1 cellular context compared by ENCODE assay signal in the genomic region with DNA sequence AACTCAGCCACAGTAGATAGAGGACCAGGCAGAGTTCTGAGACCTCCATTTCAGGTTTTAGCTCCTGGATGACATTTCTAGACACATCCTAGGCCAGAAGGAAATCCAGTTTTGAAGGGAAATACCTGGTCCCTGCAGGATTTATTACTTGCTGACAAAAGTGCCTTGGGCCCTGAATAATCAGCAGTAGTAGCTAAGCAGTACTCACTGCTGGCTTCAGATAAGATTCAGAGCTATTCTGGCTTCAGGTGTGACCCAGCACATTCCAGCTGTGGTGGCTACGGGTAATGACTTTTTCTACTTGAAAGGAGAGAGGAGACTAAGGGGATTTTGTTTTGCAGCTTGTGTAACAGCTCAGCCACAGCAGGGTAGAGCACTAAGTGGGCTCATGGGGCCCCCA.
TF ChIP-seq lines count a peak whose summit lies in the region.

No MANE protein-coding gene starts in this region.

TF ChIP-seq in K562, 482 proteins besides CTCF, POLR2A, EP300 and RAD21 (continued from another document and continues in another):
- TF ChIP-seq, protein P1, sequence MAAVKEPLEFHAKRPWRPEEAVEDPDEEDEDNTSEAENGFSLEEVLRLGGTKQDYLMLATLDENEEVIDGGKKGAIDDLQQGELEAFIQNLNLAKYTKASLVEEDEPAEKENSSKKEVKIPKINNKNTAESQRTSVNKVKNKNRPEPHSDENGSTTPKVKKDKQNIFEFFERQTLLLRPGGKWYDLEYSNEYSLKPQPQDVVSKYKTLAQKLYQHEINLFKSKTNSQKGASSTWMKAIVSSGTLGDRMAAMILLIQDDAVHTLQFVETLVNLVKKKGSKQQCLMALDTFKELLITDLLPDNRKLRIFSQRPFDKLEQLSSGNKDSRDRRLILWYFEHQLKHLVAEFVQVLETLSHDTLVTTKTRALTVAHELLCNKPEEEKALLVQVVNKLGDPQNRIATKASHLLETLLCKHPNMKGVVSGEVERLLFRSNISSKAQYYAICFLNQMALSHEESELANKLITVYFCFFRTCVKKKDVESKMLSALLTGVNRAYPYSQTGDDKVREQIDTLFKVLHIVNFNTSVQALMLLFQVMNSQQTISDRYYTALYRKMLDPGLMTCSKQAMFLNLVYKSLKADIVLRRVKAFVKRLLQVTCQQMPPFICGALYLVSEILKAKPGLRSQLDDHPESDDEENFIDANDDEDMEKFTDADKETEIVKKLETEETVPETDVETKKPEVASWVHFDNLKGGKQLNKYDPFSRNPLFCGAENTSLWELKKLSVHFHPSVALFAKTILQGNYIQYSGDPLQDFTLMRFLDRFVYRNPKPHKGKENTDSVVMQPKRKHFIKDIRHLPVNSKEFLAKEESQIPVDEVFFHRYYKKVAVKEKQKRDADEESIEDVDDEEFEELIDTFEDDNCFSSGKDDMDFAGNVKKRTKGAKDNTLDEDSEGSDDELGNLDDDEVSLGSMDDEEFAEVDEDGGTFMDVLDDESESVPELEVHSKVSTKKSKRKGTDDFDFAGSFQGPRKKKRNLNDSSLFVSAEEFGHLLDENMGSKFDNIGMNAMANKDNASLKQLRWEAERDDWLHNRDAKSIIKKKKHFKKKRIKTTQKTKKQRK (IDR thresholded peaks at IDR 0.05; ENCODE audit: borderline replicate concordance, low read depth, low read length), result no peak
- TF ChIP-seq NBN (IDR thresholded peaks at IDR 0.05; ENCODE audit: low read depth), result peak; percentile 74; the same call in 1 of the 2 replicates
- no peak for TF ChIP-seq YBX1 (IDR thresholded peaks at IDR 0.05)
- no peak for TF ChIP-seq ZNF121 (CRISPR knock-in tag; conservative IDR thresholded peaks at IDR 0.05)
- peak; percentile 53; the same call in 1 of the 2 replicates for TF ChIP-seq CREM (IDR thresholded peaks at IDR 0.05; ENCODE audit: low read depth)
- TF ChIP-seq NFATC3 (IDR thresholded peaks at IDR 0.05), result 0 out of 2 replicates have a peak, but pooled peaks have one; percentile 52
- TF ChIP-seq, protein P2, sequence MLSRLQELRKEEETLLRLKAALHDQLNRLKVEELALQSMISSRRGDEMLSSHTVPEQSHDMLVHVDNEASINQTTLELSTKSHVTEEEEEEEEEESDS (CRISPR knock-in tag; IDR thresholded peaks at IDR 0.05), result no peak
- TF ChIP-seq BRCA1 (IDR thresholded peaks at IDR 0.05), result no peak
- no peak for TF ChIP-seq BRCA1 (CRISPR knock-in tag; IDR thresholded peaks at IDR 0.05)
- TF ChIP-seq PHF20 (IDR thresholded peaks at IDR 0.05; ENCODE audit: partially characterized antibody), result no peak
- TF ChIP-seq SIX5 (IDR thresholded peaks at IDR 0.05; ENCODE audit: borderline replicate concordance in 1 of 2, insufficient read depth in 1 of 2, low read depth in 1 of 2, low read length in 2 of 2), result no peak
- no peak for TF ChIP-seq ZNF282 (CRISPR knock-in tag; IDR thresholded peaks at IDR 0.05)
- TF ChIP-seq MCM3 (IDR thresholded peaks at IDR 0.05), result no peak
- TF ChIP-seq HCFC1 (IDR thresholded peaks at IDR 0.05; ENCODE audit: low read depth, low read length), result no peak
- TF ChIP-seq ESRRB (CRISPR knock-in tag; IDR thresholded peaks at IDR 0.05; ENCODE audit: borderline replicate concordance), result no peak
- no peak for TF ChIP-seq PCBP2 (IDR thresholded peaks at IDR 0.05; ENCODE audit: low read depth, low read length, poor library complexity, severe bottlenecking)
- TF ChIP-seq, protein P3, sequence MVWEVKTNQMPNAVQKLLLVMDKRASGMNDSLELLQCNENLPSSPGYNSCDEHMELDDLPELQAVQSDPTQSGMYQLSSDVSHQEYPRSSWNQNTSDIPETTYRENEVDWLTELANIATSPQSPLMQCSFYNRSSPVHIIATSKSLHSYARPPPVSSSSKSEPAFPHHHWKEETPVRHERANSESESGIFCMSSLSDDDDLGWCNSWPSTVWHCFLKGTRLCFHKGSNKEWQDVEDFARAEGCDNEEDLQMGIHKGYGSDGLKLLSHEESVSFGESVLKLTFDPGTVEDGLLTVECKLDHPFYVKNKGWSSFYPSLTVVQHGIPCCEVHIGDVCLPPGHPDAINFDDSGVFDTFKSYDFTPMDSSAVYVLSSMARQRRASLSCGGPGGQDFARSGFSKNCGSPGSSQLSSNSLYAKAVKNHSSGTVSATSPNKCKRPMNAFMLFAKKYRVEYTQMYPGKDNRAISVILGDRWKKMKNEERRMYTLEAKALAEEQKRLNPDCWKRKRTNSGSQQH (CRISPR knock-in tag; IDR thresholded peaks at IDR 0.05), result no peak
- TF ChIP-seq CBX2 (IDR thresholded peaks at IDR 0.05; ENCODE audit: insufficient read depth, low read length, poor library complexity, severe bottlenecking), result no peak
- TF ChIP-seq, protein P4, sequence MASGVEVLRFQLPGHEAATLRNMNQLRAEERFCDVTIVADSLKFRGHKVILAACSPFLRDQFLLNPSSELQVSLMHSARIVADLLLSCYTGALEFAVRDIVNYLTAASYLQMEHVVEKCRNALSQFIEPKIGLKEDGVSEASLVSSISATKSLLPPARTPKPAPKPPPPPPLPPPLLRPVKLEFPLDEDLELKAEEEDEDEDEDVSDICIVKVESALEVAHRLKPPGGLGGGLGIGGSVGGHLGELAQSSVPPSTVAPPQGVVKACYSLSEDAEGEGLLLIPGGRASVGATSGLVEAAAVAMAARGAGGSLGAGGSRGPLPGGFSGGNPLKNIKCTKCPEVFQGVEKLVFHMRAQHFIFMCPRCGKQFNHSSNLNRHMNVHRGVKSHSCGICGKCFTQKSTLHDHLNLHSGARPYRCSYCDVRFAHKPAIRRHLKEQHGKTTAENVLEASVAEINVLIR (CRISPR knock-in tag; IDR thresholded peaks at IDR 0.05), result no peak
- no peak for TF ChIP-seq ZNF830 (CRISPR knock-in tag; IDR thresholded peaks at IDR 0.05)
- no peak for TF ChIP-seq FIP1L1 (IDR thresholded peaks at IDR 0.05; ENCODE audit: low read depth, low read length, poor library complexity, severe bottlenecking)
- TF ChIP-seq, protein P5, sequence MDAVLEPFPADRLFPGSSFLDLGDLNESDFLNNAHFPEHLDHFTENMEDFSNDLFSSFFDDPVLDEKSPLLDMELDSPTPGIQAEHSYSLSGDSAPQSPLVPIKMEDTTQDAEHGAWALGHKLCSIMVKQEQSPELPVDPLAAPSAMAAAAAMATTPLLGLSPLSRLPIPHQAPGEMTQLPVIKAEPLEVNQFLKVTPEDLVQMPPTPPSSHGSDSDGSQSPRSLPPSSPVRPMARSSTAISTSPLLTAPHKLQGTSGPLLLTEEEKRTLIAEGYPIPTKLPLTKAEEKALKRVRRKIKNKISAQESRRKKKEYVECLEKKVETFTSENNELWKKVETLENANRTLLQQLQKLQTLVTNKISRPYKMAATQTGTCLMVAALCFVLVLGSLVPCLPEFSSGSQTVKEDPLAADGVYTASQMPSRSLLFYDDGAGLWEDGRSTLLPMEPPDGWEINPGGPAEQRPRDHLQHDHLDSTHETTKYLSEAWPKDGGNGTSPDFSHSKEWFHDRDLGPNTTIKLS (IDR thresholded peaks at IDR 0.05; ENCODE audit: borderline replicate concordance, low read depth), result no peak
- peak; percentile 81; the same call in 1 of the 2 replicates for TF ChIP-seq PHB2 (IDR thresholded peaks at IDR 0.05; ENCODE audit: low read depth)
- TF ChIP-seq SRF (CRISPR knock-in tag; IDR thresholded peaks at IDR 0.05), result no peak
- no peak for TF ChIP-seq ARID2 (IDR thresholded peaks at IDR 0.05)
- TF ChIP-seq, protein P6, sequence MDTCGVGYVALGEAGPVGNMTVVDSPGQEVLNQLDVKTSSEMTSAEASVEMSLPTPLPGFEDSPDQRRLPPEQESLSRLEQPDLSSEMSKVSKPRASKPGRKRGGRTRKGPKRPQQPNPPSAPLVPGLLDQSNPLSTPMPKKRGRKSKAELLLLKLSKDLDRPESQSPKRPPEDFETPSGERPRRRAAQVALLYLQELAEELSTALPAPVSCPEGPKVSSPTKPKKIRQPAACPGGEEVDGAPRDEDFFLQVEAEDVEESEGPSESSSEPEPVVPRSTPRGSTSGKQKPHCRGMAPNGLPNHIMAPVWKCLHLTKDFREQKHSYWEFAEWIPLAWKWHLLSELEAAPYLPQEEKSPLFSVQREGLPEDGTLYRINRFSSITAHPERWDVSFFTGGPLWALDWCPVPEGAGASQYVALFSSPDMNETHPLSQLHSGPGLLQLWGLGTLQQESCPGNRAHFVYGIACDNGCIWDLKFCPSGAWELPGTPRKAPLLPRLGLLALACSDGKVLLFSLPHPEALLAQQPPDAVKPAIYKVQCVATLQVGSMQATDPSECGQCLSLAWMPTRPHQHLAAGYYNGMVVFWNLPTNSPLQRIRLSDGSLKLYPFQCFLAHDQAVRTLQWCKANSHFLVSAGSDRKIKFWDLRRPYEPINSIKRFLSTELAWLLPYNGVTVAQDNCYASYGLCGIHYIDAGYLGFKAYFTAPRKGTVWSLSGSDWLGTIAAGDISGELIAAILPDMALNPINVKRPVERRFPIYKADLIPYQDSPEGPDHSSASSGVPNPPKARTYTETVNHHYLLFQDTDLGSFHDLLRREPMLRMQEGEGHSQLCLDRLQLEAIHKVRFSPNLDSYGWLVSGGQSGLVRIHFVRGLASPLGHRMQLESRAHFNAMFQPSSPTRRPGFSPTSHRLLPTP (IDR thresholded peaks at IDR 0.05; ENCODE audit: borderline replicate concordance, extremely low read depth, insufficient read length), result no peak
- no peak for TF ChIP-seq TAF9B (IDR thresholded peaks at IDR 0.05; ENCODE audit: partially characterized antibody)
- no peak for TF ChIP-seq BRF1 (IDR thresholded peaks at IDR 0.05; ENCODE audit: borderline replicate concordance, extremely low read depth, insufficient read length)
- TF ChIP-seq, protein P7, sequence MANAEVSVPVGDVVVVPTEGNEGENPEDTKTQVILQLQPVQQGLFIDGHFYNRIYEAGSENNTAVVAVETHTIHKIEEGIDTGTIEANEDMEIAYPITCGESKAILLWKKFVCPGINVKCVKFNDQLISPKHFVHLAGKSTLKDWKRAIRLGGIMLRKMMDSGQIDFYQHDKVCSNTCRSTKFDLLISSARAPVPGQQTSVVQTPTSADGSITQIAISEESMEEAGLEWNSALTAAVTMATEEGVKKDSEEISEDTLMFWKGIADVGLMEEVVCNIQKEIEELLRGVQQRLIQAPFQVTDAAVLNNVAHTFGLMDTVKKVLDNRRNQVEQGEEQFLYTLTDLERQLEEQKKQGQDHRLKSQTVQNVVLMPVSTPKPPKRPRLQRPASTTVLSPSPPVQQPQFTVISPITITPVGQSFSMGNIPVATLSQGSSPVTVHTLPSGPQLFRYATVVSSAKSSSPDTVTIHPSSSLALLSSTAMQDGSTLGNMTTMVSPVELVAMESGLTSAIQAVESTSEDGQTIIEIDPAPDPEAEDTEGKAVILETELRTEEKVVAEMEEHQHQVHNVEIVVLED (CRISPR knock-in tag; IDR thresholded peaks at IDR 0.05), result no peak
- TF ChIP-seq PTTG1 (tag; IDR thresholded peaks at IDR 0.05; ENCODE audit: low read depth), result no peak
- peak; percentile 98 for TF ChIP-seq DPF2 (IDR thresholded peaks at IDR 0.05)
- TF ChIP-seq PRMT5 (CRISPR knock-in tag; IDR thresholded peaks at IDR 0.05), result no peak
- TF ChIP-seq MYC (IDR thresholded peaks at IDR 0.05; ENCODE audit: low read depth, low read length), result no peak
- TF ChIP-seq MYC (CRISPR knock-in tag; IDR thresholded peaks at IDR 0.05; ENCODE audit: borderline replicate concordance, low read depth), result no peak
- TF ChIP-seq ZNF217 (CRISPR knock-in tag; IDR thresholded peaks at IDR 0.05), result no peak
- no peak for TF ChIP-seq RHOXF2B (CRISPR knock-in tag; conservative IDR thresholded peaks at IDR 0.05)
- no peak for TF ChIP-seq NCOA6 (IDR thresholded peaks at IDR 0.05)
- TF ChIP-seq, protein P8, sequence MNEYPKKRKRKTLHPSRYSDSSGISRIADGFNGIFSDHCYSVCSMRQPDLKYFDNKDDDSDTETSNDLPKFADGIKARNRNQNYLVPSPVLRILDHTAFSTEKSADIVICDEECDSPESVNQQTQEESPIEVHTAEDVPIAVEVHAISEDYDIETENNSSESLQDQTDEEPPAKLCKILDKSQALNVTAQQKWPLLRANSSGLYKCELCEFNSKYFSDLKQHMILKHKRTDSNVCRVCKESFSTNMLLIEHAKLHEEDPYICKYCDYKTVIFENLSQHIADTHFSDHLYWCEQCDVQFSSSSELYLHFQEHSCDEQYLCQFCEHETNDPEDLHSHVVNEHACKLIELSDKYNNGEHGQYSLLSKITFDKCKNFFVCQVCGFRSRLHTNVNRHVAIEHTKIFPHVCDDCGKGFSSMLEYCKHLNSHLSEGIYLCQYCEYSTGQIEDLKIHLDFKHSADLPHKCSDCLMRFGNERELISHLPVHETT (CRISPR knock-in tag; conservative IDR thresholded peaks at IDR 0.05 in 1 of 2, IDR thresholded peaks at IDR 0.05 in 1 of 2), result 0 out of 4 replicates have a peak, but pooled peaks of 1 of the 2 experiments have one; percentile 66
- TF ChIP-seq GATAD2B (IDR thresholded peaks at IDR 0.05; ENCODE audit: borderline replicate concordance), result no peak; the same call in 1 of the 2 replicates
- TF ChIP-seq ZFP36 (IDR thresholded peaks at IDR 0.05; ENCODE audit: low read depth, low read length, partially characterized antibody), result no peak
- TF ChIP-seq, protein P9, sequence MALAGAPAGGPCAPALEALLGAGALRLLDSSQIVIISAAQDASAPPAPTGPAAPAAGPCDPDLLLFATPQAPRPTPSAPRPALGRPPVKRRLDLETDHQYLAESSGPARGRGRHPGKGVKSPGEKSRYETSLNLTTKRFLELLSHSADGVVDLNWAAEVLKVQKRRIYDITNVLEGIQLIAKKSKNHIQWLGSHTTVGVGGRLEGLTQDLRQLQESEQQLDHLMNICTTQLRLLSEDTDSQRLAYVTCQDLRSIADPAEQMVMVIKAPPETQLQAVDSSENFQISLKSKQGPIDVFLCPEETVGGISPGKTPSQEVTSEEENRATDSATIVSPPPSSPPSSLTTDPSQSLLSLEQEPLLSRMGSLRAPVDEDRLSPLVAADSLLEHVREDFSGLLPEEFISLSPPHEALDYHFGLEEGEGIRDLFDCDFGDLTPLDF (CRISPR knock-in tag; IDR thresholded peaks at IDR 0.05), result no peak
- TF ChIP-seq PRPF4 (IDR thresholded peaks at IDR 0.05; ENCODE audit: insufficient read depth, low read depth, low read length, poor library complexity, severe bottlenecking), result no peak
- TF ChIP-seq ZNF668 (CRISPR knock-in tag; IDR thresholded peaks at IDR 0.05), result no peak
- no peak for TF ChIP-seq HDGF (IDR thresholded peaks at IDR 0.05)
- TF ChIP-seq, protein P10, sequence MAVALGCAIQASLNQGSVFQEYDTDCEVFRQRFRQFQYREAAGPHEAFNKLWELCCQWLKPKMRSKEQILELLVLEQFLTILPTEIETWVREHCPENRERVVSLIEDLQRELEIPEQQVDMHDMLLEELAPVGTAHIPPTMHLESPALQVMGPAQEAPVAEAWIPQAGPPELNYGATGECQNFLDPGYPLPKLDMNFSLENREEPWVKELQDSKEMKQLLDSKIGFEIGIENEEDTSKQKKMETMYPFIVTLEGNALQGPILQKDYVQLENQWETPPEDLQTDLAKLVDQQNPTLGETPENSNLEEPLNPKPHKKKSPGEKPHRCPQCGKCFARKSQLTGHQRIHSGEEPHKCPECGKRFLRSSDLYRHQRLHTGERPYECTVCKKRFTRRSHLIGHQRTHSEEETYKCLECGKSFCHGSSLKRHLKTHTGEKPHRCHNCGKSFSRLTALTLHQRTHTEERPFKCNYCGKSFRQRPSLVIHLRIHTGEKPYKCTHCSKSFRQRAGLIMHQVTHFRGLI (CRISPR knock-in tag; IDR thresholded peaks at IDR 0.05), result no peak
- 0 out of 2 replicates have a peak, but pooled peaks have one; percentile 47 for TF ChIP-seq ZNF175 (CRISPR knock-in tag; IDR thresholded peaks at IDR 0.05; ENCODE audit: low read depth)
- TF ChIP-seq ZNF23 (CRISPR knock-in tag; IDR thresholded peaks at IDR 0.05), result no peak
- TF ChIP-seq, protein P11, sequence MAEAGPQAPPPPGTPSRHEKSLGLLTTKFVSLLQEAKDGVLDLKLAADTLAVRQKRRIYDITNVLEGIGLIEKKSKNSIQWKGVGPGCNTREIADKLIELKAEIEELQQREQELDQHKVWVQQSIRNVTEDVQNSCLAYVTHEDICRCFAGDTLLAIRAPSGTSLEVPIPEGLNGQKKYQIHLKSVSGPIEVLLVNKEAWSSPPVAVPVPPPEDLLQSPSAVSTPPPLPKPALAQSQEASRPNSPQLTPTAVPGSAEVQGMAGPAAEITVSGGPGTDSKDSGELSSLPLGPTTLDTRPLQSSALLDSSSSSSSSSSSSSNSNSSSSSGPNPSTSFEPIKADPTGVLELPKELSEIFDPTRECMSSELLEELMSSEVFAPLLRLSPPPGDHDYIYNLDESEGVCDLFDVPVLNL (CRISPR knock-in tag; IDR thresholded peaks at IDR 0.05; ENCODE audit: low read depth), result no peak
